Comparison of ENCODE assay signal across 13 cellular contexts in the genomic region with DNA sequence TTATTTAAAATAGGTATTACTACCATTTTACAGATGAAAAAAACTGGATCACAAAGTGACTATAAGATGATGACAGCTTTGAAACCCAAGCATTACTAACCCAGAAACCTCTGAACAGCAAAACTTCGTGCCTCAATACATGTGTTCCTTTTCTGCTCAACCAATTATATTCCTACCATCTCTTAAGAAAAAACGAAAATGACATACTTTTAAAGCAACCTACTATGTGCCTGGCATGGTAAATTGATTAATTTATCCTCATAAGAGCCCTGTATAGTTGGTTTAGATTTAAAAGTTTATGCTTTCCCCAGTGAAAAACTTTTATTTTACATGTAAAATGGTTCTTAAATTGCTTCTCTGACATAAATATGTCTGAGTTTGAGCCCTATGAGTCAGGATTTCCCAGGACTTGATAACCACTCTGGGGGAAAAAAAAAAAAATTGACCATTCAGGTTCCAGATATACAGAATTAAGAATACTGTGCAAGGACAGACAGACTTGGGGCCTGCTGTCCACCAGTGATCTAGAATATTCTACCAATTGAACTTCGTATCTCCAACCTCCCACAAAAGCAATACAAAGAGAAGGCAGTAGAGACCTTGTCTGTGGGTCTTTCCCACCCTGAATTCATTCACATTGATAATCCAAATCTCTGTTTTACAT. TPM values are rescaled to one million over a fixed set of nuclear protein-coding genes. Genes with fewer than 3 reads are reported as not detected.
DNase-seq lines count a peak whose midpoint lies in the region; ATAC-seq, FAIRE-seq and TF ChIP-seq lines count a peak whose summit lies in the region.
"Had no signal": no experiment of that assay in that cellular context is flagged by ENCODE, and none has a peak within 500 bp of the region (broad histone marks: within the 10 kb centered on the region; RNA-seq: fewer than 3 reads in every experiment).

No MANE protein-coding gene starts in this region.

- no peak for TF ChIP-seq CTCF in A549 (IDR thresholded peaks at IDR 0.05)
- TF ChIP-seq CTCF in GM12864 (IDR thresholded peaks at IDR 0.05; ENCODE audit: low read depth, low read length, missing control alignments): no peak
- no peak for TF ChIP-seq CTCF in activated B cell treated with CpG ODN at 0.5 μM for 24 hours (IDR thresholded peaks at IDR 0.05)
- no peak for TF ChIP-seq CTCF in fibroblast of villous mesenchyme (IDR thresholded peaks at IDR 0.05; ENCODE audit: insufficient read depth, low read depth, low read length)
- no peak for TF ChIP-seq CTCF in dorsolateral prefrontal cortex (IDR thresholded peaks at IDR 0.05 in 54 of 56, conservative IDR thresholded peaks at IDR 0.05 in 2 of 56; ENCODE audit: low read depth in 1 of 56, partially characterized antibody in 56 of 56)

- H3K9me3 ChIP-seq in A549: no peaks in the 10 kb centered on the region
- H3K9me3 ChIP-seq: ascending aorta had no signal

- H3K27me3 Mint-ChIP-seq in activated B cell treated with CpG ODN at 0.5 μM for 24 hours: no peaks in the 10 kb centered on the region

- peak overlapping the region in 1 of 2 experiments; percentile 35; a peak in 1 of 6 replicates for H3K27ac ChIP-seq in A549
- no peak overlapping the region for H3K27ac ChIP-seq in dorsolateral prefrontal cortex
- H3K27ac ChIP-seq: ascending aorta had no signal

- ATAC-seq in A549 (no peak), activated B cell treated with CpG ODN at 0.5 μM for 24 hours (ENCODE audit: low read depth) (no peak)
- ATAC-seq: sciatic nerve had no signal

- peaks cover 59% of the 10 kb centered on the region for H3K4me1 ChIP-seq in A549
- H3K4me1 ChIP-seq: ascending aorta had no signal

- H3K36me3 Mint-ChIP-seq in activated B cell treated with CpG ODN at 0.5 μM for 24 hours (ENCODE audit: low read depth): peaks cover 19% of the 10 kb centered on the region

- WGBS in A549 (ENCODE audit: missing lambda C conversion rate): 51% methylated on average over 3 of the region's 3 CpGs

- peak overlapping the region; percentile 86 for H3K4me2 ChIP-seq in A549

- DNase-seq in A549 (ENCODE audit: low read depth in 1 of 2, low spot score in 1 of 2): no peak
- no peak for DNase-seq in GM12864 (ENCODE audit: low read depth)
- DNase-seq in activated B cell treated with CpG ODN at 0.5 μM for 24 hours: no peak
- DNase-seq in fibroblast of villous mesenchyme (ENCODE audit: low read depth): peak; percentile 55
- no peak for DNase-seq in dorsolateral prefrontal cortex
- no peak for DNase-seq in inferior parietal cortex (ENCODE audit: extremely low spot score)
- no peak for DNase-seq in COLO668 (lab: John Stamatoyannopoulos, UW; ENCODE audit: unreplicated experiment)
- no peak for DNase-seq in HTR-8/SVneo (ENCODE audit: insufficient read length, low spot score)
- DNase-seq: DMS 273 treated with DMSO at 0.1 percent for 48 hours, kidney glomerular epithelial cell, NCI-H2081 had no signal

- POLR2A ChIA-PET in A549 (lab: Yijun Ruan, JAX): no interaction called here
- POLR2A ChIA-PET in activated B cell treated with CpG ODN at 0.5 μM for 24 hours (lab: Charles Lee): interaction anchor here (0.6 to 6.1 kb wide), 2 partner anchors 12 to 23 kb away, joined by 9 to 116 read pairs; no protein-coding TSS in a partner anchor

- H3K27me3 ChIP-seq in dorsolateral prefrontal cortex: peaks cover 0 to 69% (median 18%) of the 10 kb centered on the region in 45 donors
- H3K27me3 ChIP-seq: ascending aorta had no signal

- CTCF ChIA-PET in A549 (lab: Yijun Ruan, JAX) (interaction anchor here (3.1 kb wide), 1 partner anchor 50 kb away, joined by 12 read pairs; no protein-coding TSS in a partner anchor), activated B cell treated with CpG ODN at 0.5 μM for 24 hours (lab: Charles Lee) (interaction anchor here (1.5 kb wide), 1 partner anchor 23 kb away, joined by 3 read pairs; no protein-coding TSS in a partner anchor)

- no peak for TF ChIP-seq POLR2A in A549 (IDR thresholded peaks at IDR 0.05; ENCODE audit: low read length)

- FAIRE-seq in A549 (lab: Jason Lieb, UNC) (no peak), HTR-8/SVneo (lab: Jason Lieb, UNC) (no peak)

- intact Hi-C loops in activated B cell treated with CpG ODN at 0.5 μM for 24 hours (cut with micrococcal nuclease) (loop anchor here (10.0 kb wide), 2 partner anchors 643 to 1937 kb away; a partner anchor contains a TSS), dorsolateral prefrontal cortex (cut with DNase I) (loop anchor here (10.0 kb wide), 2 partner anchors 333 to 567 kb away; a partner anchor contains a TSS)

- peak overlapping the region; percentile 71 for H3K4me3 Mint-ChIP-seq in activated B cell treated with CpG ODN at 0.5 μM for 24 hours

- TF ChIP-seq RAD21 in A549 (conservative IDR thresholded peaks at IDR 0.05 in 1 of 2, IDR thresholded peaks at IDR 0.05 in 1 of 2): no peak

- no peak for TF ChIP-seq EP300 in A549 (IDR thresholded peaks at IDR 0.05)

- H3K27ac Mint-ChIP-seq in activated B cell treated with CpG ODN at 0.5 μM for 24 hours: peak overlapping the region; percentile 83

- no peaks in the 10 kb centered on the region for H3K9me3 Mint-ChIP-seq in activated B cell treated with CpG ODN at 0.5 μM for 24 hours

- H3K4me1 Mint-ChIP-seq in activated B cell treated with CpG ODN at 0.5 μM for 24 hours: peaks cover 72% of the 10 kb centered on the region

- H3K4me3 ChIP-seq in A549 (no peak overlapping the region), GM12864 (ENCODE audit: low read depth, low read length) (peak overlapping the region; percentile 90; the same call in 1 of the 2 replicates), fibroblast of villous mesenchyme (ENCODE audit: low read depth, low read length) (no peak overlapping the region), dorsolateral prefrontal cortex (no peak overlapping the region)
- H3K4me3 ChIP-seq: ascending aorta had no signal

TF ChIP-seq in A549, 52 proteins besides CTCF, POLR2A, EP300 and RAD21:
- no peak for TF ChIP-seq KDM5A (IDR thresholded peaks at IDR 0.05)

RNA-seq across cellular contexts. Expression of a gene that starts 4.3 kb away (rescaled TPM):
- polyA plus RNA-seq in A549 (2011; rRNA removed): 81.8 and 106 TPM in 2 replicates
- 17.5 and 19.7 TPM in 2 replicates for polyA plus RNA-seq in A549 (2012; cell fraction: cytosol; rRNA removed)
- 8.7 and 14.1 TPM in 2 replicates for polyA plus RNA-seq in A549 (2012; cell fraction: nucleus; rRNA removed)
- 38.5 to 39.4 TPM (median 38.8 TPM) in 3 replicates for polyA plus RNA-seq in A549 (2017; fragmentation: RNase III; extraction: RNeasy Plus Mini Kit Qiagen cat#74134 plus additional on column Dnase treatment)
- 26.9 and 34.8 TPM in 2 replicates for polyA minus RNA-seq in A549 (2011; rRNA and poly(A)+ RNA removed)
- total RNA-seq in activated B cell treated with CpG ODN at 0.5 μM for 24 hours: 153 and 157 TPM in 2 replicates
- total RNA-seq in fibroblast of villous mesenchyme: 28.3 and 39.3 TPM in 2 replicates
- 1 to 10 TPM in 117 of 120 experiments, under 1 TPM in 3; 0.70 to 9.0 (median 3.2) TPM for total RNA-seq in dorsolateral prefrontal cortex
